In the genomic region with DNA sequence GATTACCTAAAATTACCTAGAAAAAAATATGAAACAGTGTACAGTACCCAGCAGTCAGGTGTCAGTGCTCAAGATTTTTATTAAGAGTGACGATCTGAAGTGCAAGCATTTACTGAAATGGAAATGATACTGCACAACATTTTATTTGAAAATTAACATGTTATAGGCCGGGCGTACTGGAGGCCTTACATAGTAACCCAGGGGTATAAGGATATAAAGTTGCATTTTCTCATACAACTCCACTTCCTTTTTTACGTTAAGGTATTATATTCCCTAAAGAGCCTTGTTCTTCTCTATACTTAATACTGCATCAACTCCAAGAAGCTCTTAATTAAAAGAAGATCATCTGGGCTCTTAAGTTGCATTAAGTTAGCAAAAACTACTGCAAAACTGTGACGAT, we compare ENCODE assay signal across 8 cellular contexts. TPM values are rescaled to one million over a fixed set of nuclear protein-coding genes. Genes with fewer than 3 reads are reported as not detected.
DNase-seq lines count a peak whose midpoint lies in the region; ATAC-seq and TF ChIP-seq lines count a peak whose summit lies in the region.

No MANE protein-coding gene starts in this region.

- CTCF ChIA-PET in naive thymus-derived CD4-positive, alpha-beta T cell (lab: Charles Lee) = interaction anchor here (1.0 kb wide), 1 partner anchor 35 kb away, joined by 5 read pairs; no protein-coding TSS in a partner anchor

- no peak for TF ChIP-seq POLR2A in breast epithelium (IDR thresholded peaks at IDR 0.05)

- H3K27ac Mint-ChIP-seq in naive thymus-derived CD4-positive, alpha-beta T cell = peak overlapping the region; percentile 76 to 100 (median 99)

- H3K4me3 ChIP-seq in HUES6 (ENCODE audit: low read depth, low read length) = peak overlapping the region; percentile 27
- peak overlapping the region in 2 of 3 donors; percentile 35 to 71 for H3K4me3 ChIP-seq in breast epithelium
- peak overlapping the region; percentile 46 for H3K4me3 ChIP-seq in naive thymus-derived CD4-positive, alpha-beta T cell (ENCODE audit: low read length)

- H3K36me3 ChIP-seq in HUES6 (ENCODE audit: control insufficient read depth, insufficient read depth, low read length) (peaks cover 22% of the 10 kb centered on the region), breast epithelium (no peaks in the 10 kb centered on the region)
- peaks cover 3 to 21% (median 5%) of the 10 kb centered on the region in 3 experiments for H3K36me3 ChIP-seq in naive thymus-derived CD4-positive, alpha-beta T cell (ENCODE audit: control insufficient read depth in 2 of 3, insufficient read depth in 3 of 3, low read length in 3 of 3)

- TF ChIP-seq CTCF in 22Rv1 (IDR thresholded peaks at IDR 0.05) (no peak), breast epithelium (IDR thresholded peaks at IDR 0.05) (no peak)

- H3K36me3 Mint-ChIP-seq in naive thymus-derived CD4-positive, alpha-beta T cell = peaks cover 0 to 19% (median 9%) of the 10 kb centered on the region in 5 donors

- no peak overlapping the region for H3K9ac ChIP-seq in HUES6 (ENCODE audit: low read length)

- POLR2A ChIA-PET in naive thymus-derived CD4-positive, alpha-beta T cell (lab: Charles Lee) = interaction anchor here (0.6 to 9.6 kb wide), 4 partner anchors 50 to 77 kb away, joined by 4 to 238 read pairs (median 5); a partner anchor contains a TSS

- no peaks in the 10 kb centered on the region for H3K9me3 ChIP-seq in HUES6 (ENCODE audit: control insufficient read depth, insufficient read depth, low read depth, low read length)
- no peaks in the 10 kb centered on the region for H3K9me3 ChIP-seq in breast epithelium
- no peaks in the 10 kb centered on the region for H3K9me3 ChIP-seq in naive thymus-derived CD4-positive, alpha-beta T cell (ENCODE audit: control insufficient read depth in 2 of 3, low read length in 3 of 3)

- H3K27ac ChIP-seq in 22Rv1 = peak overlapping the region; percentile 19; the same call in 1 of the 2 replicates
- peak overlapping the region; percentile 12; the same call in 1 of the 2 replicates for H3K27ac ChIP-seq in HUES6 (ENCODE audit: low read depth, low read length)
- H3K27ac ChIP-seq in breast epithelium = peak overlapping the region; percentile 77 to 99
- peak overlapping the region; percentile 93 for H3K27ac ChIP-seq in naive thymus-derived CD4-positive, alpha-beta T cell (ENCODE audit: low read depth, low read length)

- peaks cover 21% of the 10 kb centered on the region for H3K4me1 ChIP-seq in HUES6 (ENCODE audit: control insufficient read depth, insufficient read depth, low read length)
- H3K4me1 ChIP-seq in breast epithelium = peaks cover 5 to 18% of the 10 kb centered on the region in 2 donors
- peaks cover 47% of the 10 kb centered on the region in 2 donors for H3K4me1 ChIP-seq in naive thymus-derived CD4-positive, alpha-beta T cell (ENCODE audit: control insufficient read depth in 2 of 2, insufficient read depth in 2 of 2, low read length in 2 of 2)

- ATAC-seq in naive thymus-derived CD4-positive, alpha-beta T cell = no peak
- ATAC-seq in HG03521 (IDR thresholded peaks at IDR 0.05; ENCODE audit: unreplicated experiment) = no peak
- no peak for ATAC-seq in HG03045 (IDR thresholded peaks at IDR 0.05; ENCODE audit: unreplicated experiment)
- no peak for ATAC-seq in GM18517 (IDR thresholded peaks at IDR 0.05; ENCODE audit: unreplicated experiment)
- ATAC-seq in HG03520 (IDR thresholded peaks at IDR 0.05; ENCODE audit: unreplicated experiment) = no peak

- peaks cover 0 to 6% (median 0%) of the 10 kb centered on the region in 5 donors for H3K27me3 Mint-ChIP-seq in naive thymus-derived CD4-positive, alpha-beta T cell

- H3K27me3 ChIP-seq in HUES6 (ENCODE audit: control insufficient read depth, insufficient read depth, low read length) = no peaks in the 10 kb centered on the region
- no peaks in the 10 kb centered on the region for H3K27me3 ChIP-seq in breast epithelium
- no peaks in the 10 kb centered on the region for H3K27me3 ChIP-seq in naive thymus-derived CD4-positive, alpha-beta T cell (ENCODE audit: control insufficient read depth in 2 of 2, insufficient read depth in 2 of 2, low read length in 2 of 2)

- H3K4me3 Mint-ChIP-seq in naive thymus-derived CD4-positive, alpha-beta T cell = peak overlapping the region; percentile 79 to 99 (median 98)

- intact Hi-C loops in breast epithelium (cut with DNase I; ENCODE audit: low total_unique reads) = no loop called here
- intact Hi-C loops in naive thymus-derived CD4-positive, alpha-beta T cell (cut with micrococcal nuclease) = no loop called here

- H3K9me3 Mint-ChIP-seq in naive thymus-derived CD4-positive, alpha-beta T cell = no peaks in the 10 kb centered on the region

- peaks cover 40 to 69% (median 68%) of the 10 kb centered on the region in 7 donors for H3K4me1 Mint-ChIP-seq in naive thymus-derived CD4-positive, alpha-beta T cell

- no peak for DNase-seq in breast epithelium (ENCODE audit: low spot score in 2 of 2)
- peak in 1 of 9 donors; percentile 5 for DNase-seq in naive thymus-derived CD4-positive, alpha-beta T cell

RNA-seq across cellular contexts. Expression of a gene that starts 3.3 kb away (rescaled TPM):
- total RNA-seq in breast epithelium = 10 to 100 TPM; 49.0 to 68.8 (median 55.4) TPM
- 100 to 1,000 TPM in 3 of 5 experiments, 10 to 100 TPM in 2; 47.7 to 127 (median 112) TPM for total RNA-seq in naive thymus-derived CD4-positive, alpha-beta T cell
- 100 to 1,000 TPM; 231 to 322 TPM for polyA plus RNA-seq in naive thymus-derived CD4-positive, alpha-beta T cell

RNA-seq across cellular contexts. Expression of a gene that starts 48.3 kb away (rescaled TPM):
- total RNA-seq in breast epithelium = 1 to 10 TPM in 1 of 3 donors, under 1 TPM in 1, not detected in 1; 0.15 to 3.5 TPM
- 10 to 100 TPM in 1 of 5 experiments, under 1 TPM in 3, not detected in 1; 0.37 to 34.0 (median 0.55) TPM for total RNA-seq in naive thymus-derived CD4-positive, alpha-beta T cell
- not detected for polyA plus RNA-seq in naive thymus-derived CD4-positive, alpha-beta T cell

RNA-seq across cellular contexts. Expression of a gene that starts 48.9 kb away (rescaled TPM):
- 1 to 10 TPM; 7.0 to 9.8 (median 7.2) TPM for total RNA-seq in breast epithelium
- total RNA-seq in naive thymus-derived CD4-positive, alpha-beta T cell = 10 to 100 TPM; 17.9 to 34.0 (median 27.1) TPM
- polyA plus RNA-seq in naive thymus-derived CD4-positive, alpha-beta T cell = 10 to 100 TPM; 58.8 to 62.8 TPM

Comparison
In these comparisons a context has a peak if more than half of its experiments do, and no peak if none do; other contexts are left out.
1. H3K27ac ChIP-seq: peak in every context shown above with its lines; median percentile 93 in naive thymus-derived CD4-positive, alpha-beta T cell; 88 in breast epithelium; 19 in 22Rv1; 12 in HUES6.